Comparison of ENCODE assay signal across 20 cellular contexts in genomic region chr3:44020178-44020577, GRCh38.
DNase-seq lines count a peak whose midpoint lies in the region; ATAC-seq and TF ChIP-seq lines count a peak whose summit lies in the region.
"Had no signal": no experiment of that assay in that cellular context is flagged by ENCODE, and none has a peak within 500 bp of the region (broad histone marks: within the 10 kb centered on the region; RNA-seq: fewer than 3 reads in every experiment).

No MANE protein-coding gene starts in this region.

- H3F3A ChIP-seq in neural progenitor cell (ENCODE audit: low read depth) = peaks cover 38% of the 10 kb centered on the region

- H3K27me3 ChIP-seq in HUES48 (ENCODE audit: control insufficient read depth, insufficient read depth, low read length) (peaks cover 24% of the 10 kb centered on the region), SJCRH30 (no peaks in the 10 kb centered on the region), endodermal cell (ENCODE audit: control insufficient read depth, insufficient read depth, low read length, poor library complexity, severe bottlenecking) (peaks cover 63% of the 10 kb centered on the region), neural progenitor cell (peaks cover 19% of the 10 kb centered on the region), aorta (ENCODE audit: control insufficient read depth in 1 of 2, insufficient read depth in 2 of 2, low read length in 1 of 2) (no peaks in the 10 kb centered on the region)
- H3K27me3 ChIP-seq: BE2C had no signal

- no peak for TF ChIP-seq CTCF in endodermal cell (conservative IDR thresholded peaks at IDR 0.05)
- TF ChIP-seq CTCF in neural progenitor cell (IDR thresholded peaks at IDR 0.05) = no peak

- H3K36me3 ChIP-seq in HUES48 (ENCODE audit: control insufficient read depth, insufficient read depth, low read length) (no peaks in the 10 kb centered on the region), SJCRH30 (no peaks in the 10 kb centered on the region), endodermal cell (ENCODE audit: control insufficient read depth, insufficient read depth, low read length) (no peaks in the 10 kb centered on the region), neural progenitor cell (no peaks in the 10 kb centered on the region), aorta (ENCODE audit: control insufficient read depth in 1 of 2, insufficient read depth in 2 of 2, low read length in 1 of 2) (no peaks in the 10 kb centered on the region)
- H3K36me3 ChIP-seq: BE2C had no signal

- no peaks in the 10 kb centered on the region for H3K9me3 Mint-ChIP-seq in endodermal cell
- no peaks in the 10 kb centered on the region for H3K9me3 Mint-ChIP-seq in neural progenitor cell

- H3K27ac ChIP-seq in HUES48 (ENCODE audit: low read depth, low read length) (peak overlapping the region; percentile 57), SJCRH30 (peak overlapping the region; percentile 74; the same call in 1 of the 2 replicates), endodermal cell (ENCODE audit: low read depth, low read length) (peak overlapping the region; percentile 74), neural progenitor cell (peak overlapping the region; percentile 73), aorta (ENCODE audit: low read depth in 1 of 2, low read length in 2 of 2) (no peak overlapping the region)
- H3K27ac ChIP-seq: GM23248 had no signal

- no peaks in the 10 kb centered on the region for H4K20me1 ChIP-seq in neural progenitor cell (ENCODE audit: low read depth)

- H3K9ac ChIP-seq in HUES48 (ENCODE audit: low read depth, low read length) (no peak overlapping the region; the same call in 1 of the 2 replicates), endodermal cell (ENCODE audit: extremely low read depth, low read length, poor library complexity, severe bottlenecking) (no peak overlapping the region), neural progenitor cell (no peak overlapping the region)
- H3K9ac ChIP-seq: GM23248 had no signal

- no peak overlapping the region for H3K4me3 Mint-ChIP-seq in endodermal cell
- H3K4me3 Mint-ChIP-seq in neural progenitor cell = no peak overlapping the region

- H3K27me3 Mint-ChIP-seq in endodermal cell (ENCODE audit: insufficient read depth) (peaks cover 36% of the 10 kb centered on the region), neural progenitor cell (ENCODE audit: insufficient read depth, low read depth) (peaks cover 15% of the 10 kb centered on the region)

- no peak overlapping the region for H3K4me3 ChIP-seq in HUES48 (ENCODE audit: low read depth, low read length)
- peak overlapping the region; percentile 26; the same call in 1 of the 2 replicates for H3K4me3 ChIP-seq in SJCRH30
- H3K4me3 ChIP-seq in endodermal cell (ENCODE audit: low read length) = no peak overlapping the region
- peak overlapping the region; percentile 26 for H3K4me3 ChIP-seq in neural progenitor cell
- H3K4me3 ChIP-seq in aorta (ENCODE audit: low read length in 2 of 2) = no peak overlapping the region
- H3K4me3 ChIP-seq: GM23248 had no signal

- H3K27ac Mint-ChIP-seq in endodermal cell (no peak overlapping the region), neural progenitor cell (no peak overlapping the region)

- no peaks in the 10 kb centered on the region for H3K9me3 ChIP-seq in HUES48 (ENCODE audit: control insufficient read depth, insufficient read depth, low read length)
- no peaks in the 10 kb centered on the region for H3K9me3 ChIP-seq in SJCRH30 (replicated peaks)
- H3K9me3 ChIP-seq in endodermal cell (ENCODE audit: control insufficient read depth, low read length) = no peaks in the 10 kb centered on the region
- H3K9me3 ChIP-seq in neural progenitor cell (ENCODE audit: low read depth) = no peaks in the 10 kb centered on the region
- H3K9me3 ChIP-seq in aorta (ENCODE audit: control insufficient read depth, low read length) = no peaks in the 10 kb centered on the region
- H3K9me3 ChIP-seq: BE2C had no signal

- DNase-seq in SJCRH30 (no peak), endodermal cell (no peak), neural progenitor cell (ENCODE audit: low spot score) (no peak), aorta (no peak), SW 1271 (lab: John Stamatoyannopoulos, UW) (no peak)
- no peak for DNase-seq in effector CD4-positive, alpha-beta T cell
- DNase-seq: BE2C, DND-41, GM23248, Kasumi-1, NCI-H1436 treated with DMSO at 0.1 percent for 48 hours, NCI-H1930, NCI-H226, NCI-H510A treated with DMSO at 0.1 percent for 48 hours, NCI-H748 treated with DMSO at 0.1 percent for 48 hours, SIG-M5 had no signal

- peak overlapping the region; percentile 99 for H3K4me2 ChIP-seq in neural progenitor cell

- WGBS in endodermal cell (ENCODE audit: insufficient coverage in 1 of 2, insufficient read length in 1 of 2), 2 experiments = 77% methylated on average over 1 of the region's 1 CpG; no CpG with 5 or more reads in 1 of the 2 experiments
- 95 to 96% methylated on average over 1 of the region's 1 CpG for WGBS in aorta, 2 donors

- H3K4me1 Mint-ChIP-seq in endodermal cell (peaks cover 11% of the 10 kb centered on the region), neural progenitor cell (peaks cover 37% of the 10 kb centered on the region)

- no peaks in the 10 kb centered on the region for H3K79me2 ChIP-seq in neural progenitor cell (ENCODE audit: low read depth)

- peak overlapping the region; percentile 66 for H2AFZ ChIP-seq in neural progenitor cell (replicated peaks)
- H2AFZ ChIP-seq: GM23248 had no signal

- ATAC-seq in aorta (ENCODE audit: low FRiP score) = no peak
- ATAC-seq: HCT116, Panc1, SK-N-SH treated with all-trans-retinoic acid at 6 μM for 48 hours had no signal

- peaks cover 40% of the 10 kb centered on the region for H3K4me1 ChIP-seq in HUES48 (ENCODE audit: control insufficient read depth, insufficient read depth, low read length)
- H3K4me1 ChIP-seq in SJCRH30 = peaks cover 17% of the 10 kb centered on the region; the same call in 1 of the 2 replicates
- peaks cover 3% of the 10 kb centered on the region for H3K4me1 ChIP-seq in endodermal cell (ENCODE audit: control insufficient read depth, insufficient read depth, low read length)
- H3K4me1 ChIP-seq in neural progenitor cell = peaks cover 40% of the 10 kb centered on the region
- H3K4me1 ChIP-seq in aorta (ENCODE audit: control insufficient read depth in 1 of 2, insufficient read depth in 2 of 2, low read length in 2 of 2) = no peaks in the 10 kb centered on the region
- H3K4me1 ChIP-seq: BE2C had no signal

- H3K36me3 Mint-ChIP-seq in endodermal cell (ENCODE audit: low read depth) = no peaks in the 10 kb centered on the region
- H3K36me3 Mint-ChIP-seq in neural progenitor cell = no peaks in the 10 kb centered on the region

- intact Hi-C loops in aorta (cut with DNase I) = no loop called here

Comparison
In these comparisons a context has a peak if more than half of its experiments do, and no peak if none do; other contexts are left out.
1. H3K27ac ChIP-seq: peak in HUES48 (single experiment), SJCRH30 (single experiment), endodermal cell (single experiment) and neural progenitor cell (single experiment); none in aorta (0 of 2).
2. H3K4me3 ChIP-seq: peak in SJCRH30 (single experiment) and neural progenitor cell (single experiment); none in HUES48 (single experiment), endodermal cell (single experiment) and aorta (0 of 2).